In genomic region chr1:71649588-71649987, GRCh38 we compare ENCODE assay signal across 26 cellular contexts.
"Had no signal": no experiment of that assay in that cellular context is flagged by ENCODE, and none has a peak within 500 bp of the region (broad histone marks: within the 10 kb centered on the region; RNA-seq: fewer than 3 reads in every experiment).

No MANE protein-coding gene starts in this region.

- H3K4me3 ChIP-seq: ascending aorta, cardiac muscle cell, PC-9 had no signal

- H3K9me3 ChIP-seq: ascending aorta had no signal

- H3K27ac ChIP-seq: ascending aorta, cardiac muscle cell, PC-9, RWPE1 had no signal

- H3K4me1 ChIP-seq: ascending aorta had no signal

- ATAC-seq: activated CD8-positive, alpha-beta T cell treated with anti-CD3 and anti-CD28 coated beads for 36 hours; activated T-cell treated with anti-CD3 and anti-CD28 coated beads, Interleukin-2, amount 50 U/mL, for 72 hours; activated T-helper 17 cell treated with anti-CD3 and anti-CD28 coated beads, Interleukin-2, amount 50 U/mL, for 72 hours; Right ventricle myocardium inferior had no signal

- DNase-seq: activated CD4-positive, alpha-beta T cell treated with anti-CD3 and anti-CD28 coated beads, Interleukin-2, amount 10 ng/mL, durations not matched to agents 24 days and 14 days; activated CD4-positive, alpha-beta T cell treated with anti-CD3 and anti-CD28 coated beads, Interleukin-2, amount 50 U/mL, for 4 hours; activated CD8-positive, alpha-beta T cell treated with anti-CD3 and anti-CD28 coated beads for 36 hours; activated effector memory CD4-positive, alpha-beta T cell treated with anti-CD3 and anti-CD28 coated beads, Interleukin-2, amount 50 U/mL, for 16 hours; activated naive CD4-positive, alpha-beta T cell; activated naive CD4-positive, alpha-beta T cell treated with anti-CD3 and anti-CD28 coated beads, Interleukin-2, amount 50 U/mL, for 16 hours; activated naive CD8-positive, alpha-beta T cell treated with anti-CD3 and anti-CD28 coated beads for 36 hours; activated T-cell treated with anti-CD3 and anti-CD28 coated beads, Interleukin-2, amount 50 U/mL, for 1 hour; activated T-cell treated with anti-CD3 and anti-CD28 coated beads, Interleukin-2, amount 50 U/mL, for 72 hours; amygdala; Kasumi-1; KG1; MM.1S; MV-4-11; NCI-H1092; NCI-H1417; NCI-H187 treated with DMSO at 0.1 percent for 48 hours; NCI-H2081 treated with DMSO at 0.1 percent for 48 hours; NCI-H226; NK-92 treated with Interleukin-12 subunit alpha and Interleukin-12 subunit beta, amount 100 ng/mL, for 24 hours; PC-9 had no signal

- H3K36me3 ChIP-seq: ascending aorta, cardiac muscle cell had no signal

- H3K27me3 ChIP-seq: ascending aorta, cardiac muscle cell had no signal
